In the genomic region with DNA sequence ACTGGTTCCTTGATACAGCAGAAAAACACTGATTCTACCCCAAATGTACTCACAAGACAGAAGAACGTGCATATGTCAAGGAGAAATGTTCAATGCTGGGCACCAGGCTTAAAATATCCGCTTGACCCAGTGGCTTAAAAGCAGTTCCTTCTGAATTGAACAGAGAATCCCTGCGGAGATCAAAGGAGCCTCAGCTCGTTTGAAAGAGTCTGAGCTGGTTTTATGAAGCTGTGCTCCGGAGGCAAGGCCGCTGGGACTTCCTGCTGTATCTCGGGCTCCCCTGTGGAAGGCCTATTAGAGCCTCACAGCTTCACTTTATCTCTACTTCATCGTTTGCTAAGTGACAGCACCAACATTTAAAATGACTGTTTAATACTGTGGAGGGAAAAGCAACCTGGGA, we compare ENCODE assay signal across 13 cellular contexts. TPM values are rescaled to one million over a fixed set of nuclear protein-coding genes. Genes with fewer than 3 reads are reported as not detected.
DNase-seq lines count a peak whose midpoint lies in the region; ATAC-seq and TF ChIP-seq lines count a peak whose summit lies in the region.
"Had no signal": no experiment of that assay in that cellular context is flagged by ENCODE, and none has a peak within 500 bp of the region (broad histone marks: within the 10 kb centered on the region; RNA-seq: fewer than 3 reads in every experiment).

No MANE protein-coding gene starts in this region.

- CTCF ChIA-PET in activated naive CD4-positive, alpha-beta T cell treated with anti-CD3 and anti-CD28 coated beads, Interleukin-2, amount 10 ng/mL, durations not matched to agents 7 days and 5 days (lab: Charles Lee) = no interaction called here
- CTCF ChIA-PET in activated CD4-positive, alpha-beta memory T cell treated with anti-CD3 and anti-CD28 coated beads, Interleukin-2, amount 10 ng/mL, durations not matched to agents 7 days and 5 days (lab: Charles Lee) = no interaction called here

- TF ChIP-seq CTCF in vagina (IDR thresholded peaks at IDR 0.05) = no peak

- H3K27ac ChIP-seq in vagina = peak overlapping the region; percentile 13
- H3K27ac ChIP-seq: epithelial cell of prostate, KMS-11, pancreas, upper lobe of right lung had no signal

- no peak for DNase-seq in activated naive CD4-positive, alpha-beta T cell treated with anti-CD3 and anti-CD28 coated beads, Interleukin-2, amount 10 ng/mL, durations not matched to agents 7 days and 5 days
- DNase-seq in activated naive CD4-positive, alpha-beta T cell treated with anti-CD3 and anti-CD28 coated beads, Interleukin-2, amount 50 U/mL, for 16 hours = no peak
- DNase-seq in activated CD4-positive, alpha-beta memory T cell treated with anti-CD3 and anti-CD28 coated beads, Interleukin-2, amount 10 ng/mL, durations not matched to agents 7 days and 5 days = no peak
- peak; percentile 32 for DNase-seq in iPS-NIHi7 (ENCODE audit: extremely low spot score)
- DNase-seq in vagina (ENCODE audit: extremely low spot score in 2 of 2) = no peak
- DNase-seq in HuH-7.5 (ENCODE audit: low spot score) = no peak
- DNase-seq in NCI-H510A (lab: John Stamatoyannopoulos, UW) = no peak
- DNase-seq: NCI-H1417 treated with DMSO at 0.1 percent for 48 hours, pancreas had no signal

- no peak for TF ChIP-seq POLR2A in vagina (IDR thresholded peaks at IDR 0.05)

- H3K4me1 ChIP-seq in vagina = peaks cover 62% of the 10 kb centered on the region

- intact Hi-C loops in vagina (cut with DNase I) = no loop called here

- no peak overlapping the region for H3K4me3 ChIP-seq in vagina
- H3K4me3 ChIP-seq: pancreas, upper lobe of right lung had no signal

- peak overlapping the region; percentile 62 for H3K27ac Mint-ChIP-seq in activated naive CD4-positive, alpha-beta T cell treated with anti-CD3 and anti-CD28 coated beads, Interleukin-2, amount 10 ng/mL, durations not matched to agents 7 days and 5 days
- peak overlapping the region; percentile 29 for H3K27ac Mint-ChIP-seq in activated CD4-positive, alpha-beta memory T cell treated with anti-CD3 and anti-CD28 coated beads, Interleukin-2, amount 10 ng/mL, durations not matched to agents 7 days and 5 days

- peaks cover 0 to 11% of the 10 kb centered on the region in 2 donors for H3K36me3 ChIP-seq in vagina
- H3K36me3 ChIP-seq: pancreas, upper lobe of right lung had no signal

- H3K27me3 ChIP-seq in vagina = no peaks in the 10 kb centered on the region
- H3K27me3 ChIP-seq: pancreas, upper lobe of right lung had no signal

- H3K4me3 Mint-ChIP-seq in activated naive CD4-positive, alpha-beta T cell treated with anti-CD3 and anti-CD28 coated beads, Interleukin-2, amount 10 ng/mL, durations not matched to agents 7 days and 5 days = peak overlapping the region; percentile 71
- H3K4me3 Mint-ChIP-seq in activated CD4-positive, alpha-beta memory T cell treated with anti-CD3 and anti-CD28 coated beads, Interleukin-2, amount 10 ng/mL, durations not matched to agents 7 days and 5 days = peak overlapping the region; percentile 51

- H3K9me3 Mint-ChIP-seq in activated naive CD4-positive, alpha-beta T cell treated with anti-CD3 and anti-CD28 coated beads, Interleukin-2, amount 10 ng/mL, durations not matched to agents 7 days and 5 days = peaks cover 5% of the 10 kb centered on the region
- no peaks in the 10 kb centered on the region for H3K9me3 Mint-ChIP-seq in activated CD4-positive, alpha-beta memory T cell treated with anti-CD3 and anti-CD28 coated beads, Interleukin-2, amount 10 ng/mL, durations not matched to agents 7 days and 5 days

- H3K27me3 Mint-ChIP-seq in activated naive CD4-positive, alpha-beta T cell treated with anti-CD3 and anti-CD28 coated beads, Interleukin-2, amount 10 ng/mL, durations not matched to agents 7 days and 5 days = peaks cover 21% of the 10 kb centered on the region
- peaks cover 7% of the 10 kb centered on the region for H3K27me3 Mint-ChIP-seq in activated CD4-positive, alpha-beta memory T cell treated with anti-CD3 and anti-CD28 coated beads, Interleukin-2, amount 10 ng/mL, durations not matched to agents 7 days and 5 days

- H3K9me3 ChIP-seq in vagina = no peaks in the 10 kb centered on the region
- H3K9me3 ChIP-seq: pancreas, upper lobe of right lung had no signal

- POLR2A ChIA-PET in activated CD4-positive, alpha-beta memory T cell treated with anti-CD3 and anti-CD28 coated beads, Interleukin-2, amount 10 ng/mL, durations not matched to agents 7 days and 5 days (lab: Charles Lee) = no interaction called here

- H3K4me1 Mint-ChIP-seq in activated naive CD4-positive, alpha-beta T cell treated with anti-CD3 and anti-CD28 coated beads, Interleukin-2, amount 10 ng/mL, durations not matched to agents 7 days and 5 days = peaks cover 44% of the 10 kb centered on the region
- H3K4me1 Mint-ChIP-seq in activated CD4-positive, alpha-beta memory T cell treated with anti-CD3 and anti-CD28 coated beads, Interleukin-2, amount 10 ng/mL, durations not matched to agents 7 days and 5 days = peaks cover 44% of the 10 kb centered on the region

- ATAC-seq in HG03469 (IDR thresholded peaks at IDR 0.05; ENCODE audit: unreplicated experiment) = no peak
- ATAC-seq: pancreas, upper lobe of right lung had no signal

- H3K36me3 Mint-ChIP-seq in activated naive CD4-positive, alpha-beta T cell treated with anti-CD3 and anti-CD28 coated beads, Interleukin-2, amount 10 ng/mL, durations not matched to agents 7 days and 5 days = peaks cover 23% of the 10 kb centered on the region
- peaks cover 37% of the 10 kb centered on the region for H3K36me3 Mint-ChIP-seq in activated CD4-positive, alpha-beta memory T cell treated with anti-CD3 and anti-CD28 coated beads, Interleukin-2, amount 10 ng/mL, durations not matched to agents 7 days and 5 days (ENCODE audit: low read depth)

RNA-seq across cellular contexts. Expression of a gene that starts 2.2 kb away (rescaled TPM):
- total RNA-seq in activated CD4-positive, alpha-beta memory T cell treated with anti-CD3 and anti-CD28 coated beads, Interleukin-2, amount 10 ng/mL, durations not matched to agents 7 days and 5 days = 10 to 100 TPM; 21.3 to 22.6 TPM
- 26.0 TPM for total RNA-seq in vagina

RNA-seq across cellular contexts. Expression of a gene that starts 12.9 kb away (rescaled TPM):
- total RNA-seq in activated CD4-positive, alpha-beta memory T cell treated with anti-CD3 and anti-CD28 coated beads, Interleukin-2, amount 10 ng/mL, durations not matched to agents 7 days and 5 days = under 1 TPM; 0.10 to 0.13 TPM
- total RNA-seq in vagina = 0.74 TPM
